23 cellular contexts compared by ENCODE assay signal in genomic region chr17:10797848-10798328, GRCh38. TPM values are rescaled to one million over a fixed set of nuclear protein-coding genes. Genes with fewer than 3 reads are reported as not detected.
A peak's percentile ranks its signal among the peaks of the same experiment; 100 is the strongest.
DNase-seq lines count a peak whose midpoint lies in the region; ATAC-seq, FAIRE-seq and TF ChIP-seq lines count a peak whose summit lies in the region.
"Had no signal": no experiment of that assay in that cellular context is flagged by ENCODE, and none has a peak within 500 bp of the region (broad histone marks: within the 10 kb centered on the region; RNA-seq: fewer than 3 reads in every experiment).

No MANE protein-coding gene starts in this region.

- H3K27me3 ChIP-seq in keratinocyte (ENCODE audit: control insufficient read depth, extremely low read depth, insufficient read depth, low read length) (no peaks in the 10 kb centered on the region), prostate gland (replicated peaks; ENCODE audit: insufficient read depth) (no peaks in the 10 kb centered on the region)
- H3K27me3 ChIP-seq: cardiac muscle cell, vagina had no signal

- peak overlapping the region; percentile 5 for H3K9ac ChIP-seq in keratinocyte (ENCODE audit: control insufficient read depth, extremely low read depth, insufficient read depth, low read length)

- ATAC-seq in GM18907 (IDR thresholded peaks at IDR 0.05; ENCODE audit: unreplicated experiment) = no peak
- ATAC-seq: SK-N-SH treated with all-trans-retinoic acid at 6 μM for 48 hours had no signal

- no peaks in the 10 kb centered on the region for H3K79me2 ChIP-seq in keratinocyte (ENCODE audit: control insufficient read depth, insufficient read depth, low read length)

- H3K4me3 ChIP-seq in keratinocyte (ENCODE audit: control insufficient read depth in 2 of 3, extremely low read depth in 1 of 3, insufficient read depth in 2 of 3, low read depth in 1 of 3, low read length in 3 of 3) = no peak overlapping the region
- H3K4me3 ChIP-seq in prostate gland = no peak overlapping the region
- no peak overlapping the region for H3K4me3 ChIP-seq in lower leg skin (ENCODE audit: low read depth, poor library complexity, severe bottlenecking)
- H3K4me3 ChIP-seq: cardiac muscle cell, lung, vagina had no signal

- TF ChIP-seq POLR2A in prostate gland (IDR thresholded peaks at IDR 0.05) (no peak), lower leg skin (IDR thresholded peaks at IDR 0.05) (no peak)

- H3K9me1 ChIP-seq in keratinocyte (ENCODE audit: control insufficient read depth, extremely low read depth, insufficient read depth, low read length) = no peaks in the 10 kb centered on the region

- H3K27ac ChIP-seq in C4-2B = peak overlapping the region; percentile 62
- H3K27ac ChIP-seq in keratinocyte (ENCODE audit: control insufficient read depth, insufficient read depth, low read length) = peak overlapping the region; percentile 3
- peak overlapping the region; percentile 58 to 71 for H3K27ac ChIP-seq in prostate gland
- H3K27ac ChIP-seq: cardiac muscle cell, vagina had no signal

- H3K36me3 ChIP-seq in keratinocyte (ENCODE audit: control insufficient read depth in 2 of 2, extremely low read depth in 1 of 2, insufficient read depth in 2 of 2, low read length in 2 of 2) = no peaks in the 10 kb centered on the region
- H3K36me3 ChIP-seq in prostate gland = no peaks in the 10 kb centered on the region
- H3K36me3 ChIP-seq: cardiac muscle cell, vagina had no signal

- peak overlapping the region; percentile 55 for H2AFZ ChIP-seq in keratinocyte (ENCODE audit: control insufficient read depth, low read length)

- dilution Hi-C loops in keratinocyte (cut with MboI; ENCODE audit: extremely low pct_ligation_motif_present, low sequenced_read_pairs) = no loop called here

- TF ChIP-seq CTCF in C4-2B (conservative IDR thresholded peaks at IDR 0.05) (no peak), keratinocyte (optimal IDR thresholded peaks at IDR 0.05 in 1 of 3, IDR thresholded peaks at IDR 0.05 in 1 of 3, conservative IDR thresholded peaks at IDR 0.05 in 1 of 3; ENCODE audit: extremely low read depth in 1 of 3, insufficient read depth in 2 of 3, low read length in 3 of 3) (peak in 1 of 3 experiments; percentile 1), prostate gland (IDR thresholded peaks at IDR 0.05) (no peak), lower leg skin (IDR thresholded peaks at IDR 0.05) (no peak)

- WGBS in prostate gland = 17% methylated on average over 5 of the region's 5 CpGs
- 24 to 35% methylated on average over 5 of the region's 5 CpGs for WGBS in lower leg skin, 2 donors

- H3K9me3 ChIP-seq in keratinocyte (ENCODE audit: control insufficient read depth, low read depth, low read length) (no peaks in the 10 kb centered on the region), prostate gland (no peaks in the 10 kb centered on the region)
- H3K9me3 ChIP-seq: vagina had no signal

- peak; percentile 11 for DNase-seq in astrocyte of the hippocampus (ENCODE audit: low read depth, low spot score)
- no peak for DNase-seq in keratinocyte (ENCODE audit: low read depth, low spot score)
- no peak for DNase-seq in prostate gland (ENCODE audit: low spot score)
- no peak for DNase-seq in lower leg skin (ENCODE audit: low spot score in 2 of 2)
- DNase-seq in CD1c-positive myeloid dendritic cell (ENCODE audit: extremely low spot score) = no peak
- no peak for DNase-seq in HT-29 (ENCODE audit: low spot score)
- DNase-seq: activated naive CD4-positive, alpha-beta T cell treated with anti-CD3 and anti-CD28 coated beads, Interleukin-2, amount 50 U/mL, for 16 hours; effector memory CD4-positive, alpha-beta T cell; EL; Karpas-422; NCI-H1105; NCI-H2171 treated with DMSO at 0.1 percent for 48 hours; nephron progenitor cell; stimulated activated naive CD4-positive, alpha-beta T cell treated with Interleukin-2 at 50 U/mL for 16 hours had no signal

- no peaks in the 10 kb centered on the region for H4K20me1 ChIP-seq in keratinocyte (ENCODE audit: control insufficient read depth, extremely low read depth, insufficient read depth, low read length)

- FAIRE-seq in keratinocyte (lab: Jason Lieb, UNC) = peak; percentile 9
- FAIRE-seq: GM19239, RCC 7860, TTC549 had no signal

- intact Hi-C loops in prostate gland (cut with DNase I) = no loop called here
- intact Hi-C loops in lower leg skin (cut with DNase I; ENCODE audit: low total_unique reads) = no loop called here

- H3K4me1 ChIP-seq in keratinocyte (ENCODE audit: control insufficient read depth, extremely low read depth, insufficient read depth, low read length) = peaks cover 31% of the 10 kb centered on the region
- H3K4me1 ChIP-seq in prostate gland (replicated peaks) = peaks cover 3% of the 10 kb centered on the region

- peak overlapping the region; percentile 31 for H3K4me2 ChIP-seq in keratinocyte (ENCODE audit: control insufficient read depth, extremely low read depth, insufficient read depth, low read depth, low read length)

RNA-seq across cellular contexts. Expression of gene TMEM238L, which starts 6.0 kb away (rescaled TPM):
- polyA plus RNA-seq in keratinocyte = 0.26 TPM in 1 of 3 replicates, not detected in the others
- not detected for polyA plus RNA-seq in keratinocyte (2011; ENCODE audit: low read depth)
- polyA plus RNA-seq in keratinocyte (2011; cell fraction: cytosol; rRNA removed) = 0.25 and 0.41 TPM in 2 replicates
- polyA plus RNA-seq in keratinocyte (2011; cell fraction: nucleus; rRNA removed) = 1.0 and 1.1 TPM in 2 replicates
- 0.55 TPM in 1 of 2 replicates, not detected in the other for polyA plus RNA-seq in keratinocyte (2012; ENCODE audit: low replicate concordance)
- polyA minus RNA-seq in keratinocyte = 0.10 to 0.64 TPM in 2 of 3 replicates, not detected in the other
- polyA minus RNA-seq in keratinocyte (2011; cell fraction: cytosol; rRNA and poly(A)+ RNA removed) = not detected
- polyA minus RNA-seq in keratinocyte (2011; cell fraction: nucleus; rRNA and poly(A)+ RNA removed) = 0.42 and 0.78 TPM in 2 replicates
- 10 to 100 TPM in 1 of 2 donors, 1 to 10 TPM in 1; 7.7 to 12.0 TPM for total RNA-seq in prostate gland
- 1 to 10 TPM in 3 of 4 donors, under 1 TPM in 1; 0.23 to 7.0 (median 3.1) TPM for total RNA-seq in lower leg skin
- 4.7 and 4.8 TPM in 2 replicates for total RNA-seq in HT-29 (2014; rRNA removed; shearing (Covaris generic))
- total RNA-seq: cardiac muscle cell, lung had no signal
- polyA plus RNA-seq: cardiac muscle cell had no signal

RNA-seq across cellular contexts. Expression of gene PIRT, which starts 40.0 kb away (rescaled TPM):
- not detected in 3 replicates for polyA plus RNA-seq in keratinocyte
- polyA plus RNA-seq in keratinocyte (2011; ENCODE audit: low read depth) = not detected
- polyA plus RNA-seq in keratinocyte (2011; cell fraction: cytosol; rRNA removed) = not detected in 2 replicates
- polyA plus RNA-seq in keratinocyte (2011; cell fraction: nucleus; rRNA removed) = not detected in 2 replicates
- polyA plus RNA-seq in keratinocyte (2012; ENCODE audit: low replicate concordance) = not detected in 2 replicates
- polyA minus RNA-seq in keratinocyte = not detected in 3 replicates
- polyA minus RNA-seq in keratinocyte (2011; cell fraction: cytosol; rRNA and poly(A)+ RNA removed) = not detected
- polyA minus RNA-seq in keratinocyte (2011; cell fraction: nucleus; rRNA and poly(A)+ RNA removed) = not detected in 2 replicates
- total RNA-seq in prostate gland (1 to 10 TPM in 1 of 2 donors, not detected in 1; 1.2 TPM), lower leg skin (under 1 TPM in 2 of 4 donors, not detected in 2; 0.06 to 0.42 TPM)
- total RNA-seq in HT-29 (2014; rRNA removed; shearing (Covaris generic)) = not detected in 2 replicates
- total RNA-seq: cardiac muscle cell had no signal
- polyA plus RNA-seq: cardiac muscle cell, lung had no signal

Comparison
In these comparisons a context has a peak if more than half of its experiments do, and no peak if none do; other contexts are left out.
1. H3K27ac ChIP-seq: peak in every context shown above with its lines; median percentile 64 in prostate gland; 62 in C4-2B; 3 in keratinocyte.